ENCODE assay signal across 28 cellular contexts in genomic region chr15:93131485-93132075, GRCh38.
"Had no signal": no experiment of that assay in that cellular context is flagged by ENCODE, and none has a peak within 500 bp of the region (broad histone marks: within the 10 kb centered on the region; RNA-seq: fewer than 3 reads in every experiment).

No MANE protein-coding gene starts in this region.

- H3K27ac Mint-ChIP-seq: stimulated activated effector memory CD8-positive, alpha-beta T cell treated with anti-CD3 and anti-CD28 coated beads, Interleukin-12 subunit alpha, Interleukin-12 subunit beta, amount 100 ng/mL, for 72 hours; stimulated activated memory B cell treated with anti-CD40 and anti-IgM and Interleukin-4, amounts not matched to agents 10 μg/mL and 1 μg/mL and 100 μg/mL, for 72 hours; stimulated activated naive B cell treated with anti-CD40 and anti-IgM and Interleukin-4, amounts not matched to agents 10 μg/mL and 1 μg/mL and 100 μg/mL, for 72 hours; stimulated activated naive CD8-positive, alpha-beta T cell treated with anti-CD3 and anti-CD28 coated beads, Interleukin-15, amount 100 ng/mL, for 72 hours; stimulated activated naive CD8-positive, alpha-beta T cell treated with anti-CD3 and anti-CD28 coated beads, Interleukin-15, Interleukin-2, amounts not matched to agents 100 ng/mL and 50 ng/mL, for 24 hours; type B pancreatic cell had no signal

- H3K9me3 ChIP-seq: stomach, suprapubic skin, testis, thoracic aorta, thyroid gland, tibial artery, tibial nerve, transverse colon, upper lobe of left lung, upper lobe of right lung, uterus, vagina had no signal

- H3K36me3 ChIP-seq: stomach, suprapubic skin, thoracic aorta, thyroid gland, tibial artery, tibial nerve, transverse colon, upper lobe of left lung, upper lobe of right lung, uterus, vagina had no signal

- H3K27me3 ChIP-seq: stomach, suprapubic skin, testis, thyroid gland, tibial artery, tibial nerve, transverse colon, upper lobe of left lung, upper lobe of right lung, uterus, vagina had no signal

- H3K4me1 ChIP-seq: stomach, thyroid gland, transverse colon, upper lobe of left lung, upper lobe of right lung, uterus, vagina had no signal

- H3K4me3 Mint-ChIP-seq: stimulated activated effector memory CD8-positive, alpha-beta T cell treated with anti-CD3 and anti-CD28 coated beads, Interleukin-12 subunit alpha, Interleukin-12 subunit beta, amount 100 ng/mL, for 72 hours; stimulated activated memory B cell treated with anti-CD40 and anti-IgM and Interleukin-4, amounts not matched to agents 10 μg/mL and 1 μg/mL and 100 μg/mL, for 72 hours; stimulated activated naive B cell treated with anti-CD40 and anti-IgM and Interleukin-4, amounts not matched to agents 10 μg/mL and 1 μg/mL and 100 μg/mL, for 72 hours; stimulated activated naive CD8-positive, alpha-beta T cell treated with anti-CD3 and anti-CD28 coated beads, Interleukin-15, amount 100 ng/mL, for 72 hours; stimulated activated naive CD8-positive, alpha-beta T cell treated with anti-CD3 and anti-CD28 coated beads, Interleukin-15, Interleukin-2, amounts not matched to agents 100 ng/mL and 50 ng/mL, for 24 hours; type B pancreatic cell had no signal

- H3K9me3 Mint-ChIP-seq: stimulated activated effector memory CD8-positive, alpha-beta T cell treated with anti-CD3 and anti-CD28 coated beads, Interleukin-12 subunit alpha, Interleukin-12 subunit beta, amount 100 ng/mL, for 72 hours; stimulated activated memory B cell treated with anti-CD40 and anti-IgM and Interleukin-4, amounts not matched to agents 10 μg/mL and 1 μg/mL and 100 μg/mL, for 72 hours; stimulated activated naive B cell treated with anti-CD40 and anti-IgM and Interleukin-4, amounts not matched to agents 10 μg/mL and 1 μg/mL and 100 μg/mL, for 72 hours; stimulated activated naive CD8-positive, alpha-beta T cell treated with anti-CD3 and anti-CD28 coated beads, Interleukin-15, amount 100 ng/mL, for 72 hours; stimulated activated naive CD8-positive, alpha-beta T cell treated with anti-CD3 and anti-CD28 coated beads, Interleukin-15, Interleukin-2, amounts not matched to agents 100 ng/mL and 50 ng/mL, for 24 hours had no signal

- H3K4me3 ChIP-seq: stomach, suprapubic skin, testis, thoracic aorta, thyroid gland, tibial artery, tibial nerve, transverse colon, upper lobe of left lung, upper lobe of right lung, uterus, vagina had no signal

- H3K4me1 Mint-ChIP-seq: stimulated activated effector memory CD8-positive, alpha-beta T cell treated with anti-CD3 and anti-CD28 coated beads, Interleukin-12 subunit alpha, Interleukin-12 subunit beta, amount 100 ng/mL, for 72 hours; stimulated activated memory B cell treated with anti-CD40 and anti-IgM and Interleukin-4, amounts not matched to agents 10 μg/mL and 1 μg/mL and 100 μg/mL, for 72 hours; stimulated activated naive B cell treated with anti-CD40 and anti-IgM and Interleukin-4, amounts not matched to agents 10 μg/mL and 1 μg/mL and 100 μg/mL, for 72 hours; stimulated activated naive CD8-positive, alpha-beta T cell treated with anti-CD3 and anti-CD28 coated beads, Interleukin-15, amount 100 ng/mL, for 72 hours had no signal

- H3K36me3 Mint-ChIP-seq: stimulated activated effector memory CD8-positive, alpha-beta T cell treated with anti-CD3 and anti-CD28 coated beads, Interleukin-12 subunit alpha, Interleukin-12 subunit beta, amount 100 ng/mL, for 72 hours; stimulated activated memory B cell treated with anti-CD40 and anti-IgM and Interleukin-4, amounts not matched to agents 10 μg/mL and 1 μg/mL and 100 μg/mL, for 72 hours; stimulated activated naive B cell treated with anti-CD40 and anti-IgM and Interleukin-4, amounts not matched to agents 10 μg/mL and 1 μg/mL and 100 μg/mL, for 72 hours; type B pancreatic cell had no signal

- DNase-seq: stimulated activated CD4-positive, alpha-beta T cell treated with anti-CD3 and anti-CD28 coated beads, Interleukin-2, amount 100 ng/mL, for 48 hours; stimulated activated CD4-positive, alpha-beta T cell treated with anti-CD3 and anti-CD28 coated beads, Interleukin-4, amount 100 ng/mL, for 1 hour; stimulated activated CD4-positive, alpha-beta T cell treated with anti-CD3 and anti-CD28 coated beads, Interleukin-4, amount 100 ng/mL, for 24 hours; stimulated activated CD4-positive, alpha-beta T cell treated with anti-CD3 and anti-CD28 coated beads, Interleukin-4, amount 100 ng/mL, for 4 hours; stimulated activated CD8-positive, alpha-beta memory T cell treated with anti-CD3 and anti-CD28 coated beads, Interleukin-4, amount 100 ng/mL, for 48 hours; stimulated activated naive B cell treated with anti-CD40 and anti-IgM and Interleukin-4, amounts not matched to agents 10 μg/mL and 1 μg/mL and 100 μg/mL, for 72 hours; stimulated activated naive CD4-positive, alpha-beta T cell; stimulated activated naive CD4-positive, alpha-beta T cell treated with Interleukin-2 at 50 U/mL for 16 hours; stimulated activated naive CD8-positive, alpha-beta T cell treated with anti-CD3 and anti-CD28 coated beads, Interleukin-15, amount 100 ng/mL, for 72 hours; stimulated activated naive CD8-positive, alpha-beta T cell treated with anti-CD3 and anti-CD28 coated beads, Interleukin-15, Interleukin-2, amounts not matched to agents 100 U/mL and 50 U/mL, for 24 hours; stomach; substantia nigra; testis; thyroid gland; tibial artery; transverse colon; trophoblast cell; upper lobe of left lung; upper lobe of right lung; uterus had no signal

- H3K27me3 Mint-ChIP-seq: stimulated activated naive CD8-positive, alpha-beta T cell treated with anti-CD3 and anti-CD28 coated beads, Interleukin-15, amount 100 ng/mL, for 72 hours; stimulated activated naive CD8-positive, alpha-beta T cell treated with anti-CD3 and anti-CD28 coated beads, Interleukin-15, Interleukin-2, amounts not matched to agents 100 ng/mL and 50 ng/mL, for 24 hours had no signal

- ATAC-seq: stimulated activated effector memory CD8-positive, alpha-beta T cell treated with anti-CD3 and anti-CD28 coated beads, Interleukin-12 subunit alpha, Interleukin-12 subunit beta, amount 100 ng/mL, for 72 hours; stimulated activated memory B cell treated with anti-CD40 and anti-IgM and Interleukin-4, amounts not matched to agents 10 μg/mL and 1 μg/mL and 100 μg/mL, for 72 hours; stimulated activated naive B cell treated with anti-CD40 and anti-IgM and Interleukin-4, amounts not matched to agents 10 μg/mL and 1 μg/mL and 100 μg/mL, for 72 hours; stimulated activated naive CD8-positive, alpha-beta T cell treated with anti-CD3 and anti-CD28 coated beads, Interleukin-15, amount 100 ng/mL, for 72 hours; stimulated activated naive CD8-positive, alpha-beta T cell treated with anti-CD3 and anti-CD28 coated beads, Interleukin-15, Interleukin-2, amounts not matched to agents 100 U/mL and 50 U/mL, for 24 hours; upper lobe of right lung had no signal
